8 cellular contexts compared by ENCODE assay signal in genomic region chr5:139197710-139198669, GRCh38. TPM values are rescaled to one million over a fixed set of nuclear protein-coding genes. Genes with fewer than 3 reads are reported as not detected.
DNase-seq lines count a peak whose midpoint lies in the region; ATAC-seq and TF ChIP-seq lines count a peak whose summit lies in the region.

Gene SIL1 (minus strand): TSS chr5:139198368. CDS start chr5:139127843, 70,525 bp downstream.

- H4K20me1 ChIP-seq in BLaER1 treated with 17β-estradiol and CSF1 and Interleukin-3, amounts not matched to agents 10 nM and 100 nM: no peaks in the 10 kb centered on the region

- H3K4me1 Mint-ChIP-seq in activated CD4-positive, alpha-beta T cell treated with anti-CD3 and anti-CD28 coated beads, Interleukin-2, amount 10 ng/mL, durations not matched to agents 7 days and 5 days: peaks cover 23% of the 10 kb centered on the region

- peak within 1 kb of the TSS; percentile 86 to 96 (median 93) for H3K27ac ChIP-seq in BLaER1 treated with 17β-estradiol and CSF1 and Interleukin-3, amounts not matched to agents 10 nM and 100 nM
- H3K27ac ChIP-seq in coronary artery: peak within 1 kb of the TSS; percentile 86 to 91

- H3K27ac Mint-ChIP-seq in activated CD4-positive, alpha-beta T cell treated with anti-CD3 and anti-CD28 coated beads, Interleukin-2, amount 10 ng/mL, durations not matched to agents 7 days and 5 days: peak within 1 kb of the TSS; percentile 89

- H3K9me3 Mint-ChIP-seq in activated CD4-positive, alpha-beta T cell treated with anti-CD3 and anti-CD28 coated beads, Interleukin-2, amount 10 ng/mL, durations not matched to agents 7 days and 5 days: no peaks in the 10 kb centered on the region

- TF ChIP-seq CTCF in coronary artery (IDR thresholded peaks at IDR 0.05): no peak

- H3K27me3 ChIP-seq in BLaER1 treated with 17β-estradiol and CSF1 and Interleukin-3, amounts not matched to agents 10 nM and 100 nM: no peaks in the 10 kb centered on the region

- peaks cover 18 to 46% (median 27%) of the 10 kb centered on the region in 10 experiments for H3K4me1 ChIP-seq in BLaER1 treated with 17β-estradiol and CSF1 and Interleukin-3, amounts not matched to agents 10 nM and 100 nM

- no peaks in the 10 kb centered on the region for H3K9me3 ChIP-seq in BLaER1 treated with 17β-estradiol and CSF1 and Interleukin-3, amounts not matched to agents 10 nM and 100 nM (replicated peaks in 1 of 11)

- CTCF ChIA-PET in activated CD4-positive, alpha-beta T cell treated with anti-CD3 and anti-CD28 coated beads, Interleukin-2, amount 10 ng/mL, durations not matched to agents 7 days and 5 days (lab: Charles Lee): interaction anchor here (0.6 to 0.7 kb wide), 3 partner anchors 64 to 1009 kb away, joined by 3 read pairs; no protein-coding TSS in a partner anchor

- POLR2A ChIA-PET in activated CD4-positive, alpha-beta T cell treated with anti-CD3 and anti-CD28 coated beads, Interleukin-2, amount 10 ng/mL, durations not matched to agents 7 days and 5 days (lab: Charles Lee): no interaction called here

- H3K36me3 Mint-ChIP-seq in activated CD4-positive, alpha-beta T cell treated with anti-CD3 and anti-CD28 coated beads, Interleukin-2, amount 10 ng/mL, durations not matched to agents 7 days and 5 days (ENCODE audit: low read depth): peaks cover 2% of the 10 kb centered on the region

- peak within 1 kb of the TSS; percentile 86 to 97 (median 94) for H3K9ac ChIP-seq in BLaER1 treated with 17β-estradiol and CSF1 and Interleukin-3, amounts not matched to agents 10 nM and 100 nM

- ATAC-seq in GM19351 (IDR thresholded peaks at IDR 0.05; ENCODE audit: unreplicated experiment) (peak; percentile 94), HG03520 (IDR thresholded peaks at IDR 0.05; ENCODE audit: unreplicated experiment) (peak; percentile 94), left colon (peak; percentile 98)

- intact Hi-C loops in left colon (cut with DNase I, micrococcal nuclease): no loop called here

- peaks cover 0 to 25% (median 5%) of the 10 kb centered on the region in 11 experiments; a peak in 5 of 22 replicates for H3K36me3 ChIP-seq in BLaER1 treated with 17β-estradiol and CSF1 and Interleukin-3, amounts not matched to agents 10 nM and 100 nM

- no peaks in the 10 kb centered on the region for H3K27me3 Mint-ChIP-seq in activated CD4-positive, alpha-beta T cell treated with anti-CD3 and anti-CD28 coated beads, Interleukin-2, amount 10 ng/mL, durations not matched to agents 7 days and 5 days

- H3K4me3 ChIP-seq in BLaER1 treated with 17β-estradiol and CSF1 and Interleukin-3, amounts not matched to agents 10 nM and 100 nM: peak within 1 kb of the TSS; percentile 64 to 85 (median 74)
- peak within 1 kb of the TSS; percentile 79 for H3K4me3 ChIP-seq in coronary artery

- peak within 1 kb of the TSS; percentile 89 for H3K4me3 Mint-ChIP-seq in activated CD4-positive, alpha-beta T cell treated with anti-CD3 and anti-CD28 coated beads, Interleukin-2, amount 10 ng/mL, durations not matched to agents 7 days and 5 days

- peak within 1 kb of the TSS; percentile 91 to 98 (median 94) for H3K4me2 ChIP-seq in BLaER1 treated with 17β-estradiol and CSF1 and Interleukin-3, amounts not matched to agents 10 nM and 100 nM

- DNase-seq in NCI-H69 (lab: John Stamatoyannopoulos, UW) (peak; percentile 99), coronary artery (ENCODE audit: low spot score) (peak; percentile 98), left colon (peak; percentile 96 to 99)
- peak; percentile 93 for DNase-seq in activated CD4-positive, alpha-beta T cell treated with anti-CD3 and anti-CD28 coated beads, Interleukin-2, amount 10 ng/mL, durations not matched to agents 7 days and 5 days
- peak; percentile 96 to 98 for DNase-seq in stimulated activated CD4-positive, alpha-beta T cell treated with anti-CD3 and anti-CD28 coated beads, Interleukin-1b, Interleukin-23, amount 100 ng/mL, for 4 hours (ENCODE audit: low read depth in 2 of 2)

RNA-seq across cellular contexts. Expression of gene SIL1, which starts in this region (rescaled TPM):
- total RNA-seq in activated CD4-positive, alpha-beta T cell treated with anti-CD3 and anti-CD28 coated beads, Interleukin-2, amount 10 ng/mL, durations not matched to agents 7 days and 5 days: 1 to 10 TPM; 9.4 to 9.7 TPM
- total RNA-seq in left colon: 10 to 100 TPM; 29.9 to 33.0 TPM

Comparison
In these comparisons a context has a peak if more than half of its experiments do, and no peak if none do; other contexts are left out.
1. Peak in every context shown above with its lines: DNase-seq, ATAC-seq, H3K4me3 ChIP-seq and H3K27ac ChIP-seq.